In genomic region chr4:111854494-111855087, GRCh38 we compare ENCODE assay signal across 1 cellular context.
TF ChIP-seq lines count a peak whose summit lies in the region.

No MANE protein-coding gene starts in this region.

TF ChIP-seq in SK-N-SH treated with all-trans-retinoic acid at 6 μM for 48 hours, 23 proteins besides CTCF, POLR2A, EP300 and RAD21 (continued from another document):
- TF ChIP-seq POU6F1 (CRISPR knock-in tag; IDR thresholded peaks at IDR 0.05; ENCODE audit: borderline replicate concordance, low read depth) (no peak), TOX (CRISPR knock-in tag; IDR thresholded peaks at IDR 0.05; ENCODE audit: borderline replicate concordance) (no peak), GLIS3 (CRISPR knock-in tag; IDR thresholded peaks at IDR 0.05) (no peak), PPARA (CRISPR knock-in tag; IDR thresholded peaks at IDR 0.05; ENCODE audit: borderline replicate concordance) (no peak), ESRRG (CRISPR knock-in tag; IDR thresholded peaks at IDR 0.05) (no peak), RARB (CRISPR knock-in tag; IDR thresholded peaks at IDR 0.05) (no peak)
